In the genomic region with DNA sequence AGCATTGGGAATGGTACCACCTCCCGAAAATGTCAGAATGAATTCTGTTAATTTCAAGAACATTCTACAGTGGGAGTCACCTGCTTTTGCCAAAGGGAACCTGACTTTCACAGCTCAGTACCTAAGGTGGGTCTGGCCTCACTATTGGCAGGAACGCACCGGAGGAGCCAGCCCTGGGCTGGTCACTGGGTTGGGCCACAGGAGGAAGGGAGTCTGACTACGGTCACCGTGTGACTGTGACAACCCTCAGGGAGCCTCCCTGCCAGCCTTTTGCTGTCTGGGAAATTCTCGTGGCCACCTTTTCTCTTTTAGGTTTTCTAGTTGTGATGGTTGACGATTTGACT, we compare ENCODE assay signal across 1 cellular context.
TF ChIP-seq lines count a peak whose summit lies in the region.

No MANE protein-coding gene starts in this region.

TF ChIP-seq in SK-N-SH, 30 proteins besides CTCF, POLR2A, EP300 and RAD21 (continued from another document):
- TF ChIP-seq, protein P1, sequence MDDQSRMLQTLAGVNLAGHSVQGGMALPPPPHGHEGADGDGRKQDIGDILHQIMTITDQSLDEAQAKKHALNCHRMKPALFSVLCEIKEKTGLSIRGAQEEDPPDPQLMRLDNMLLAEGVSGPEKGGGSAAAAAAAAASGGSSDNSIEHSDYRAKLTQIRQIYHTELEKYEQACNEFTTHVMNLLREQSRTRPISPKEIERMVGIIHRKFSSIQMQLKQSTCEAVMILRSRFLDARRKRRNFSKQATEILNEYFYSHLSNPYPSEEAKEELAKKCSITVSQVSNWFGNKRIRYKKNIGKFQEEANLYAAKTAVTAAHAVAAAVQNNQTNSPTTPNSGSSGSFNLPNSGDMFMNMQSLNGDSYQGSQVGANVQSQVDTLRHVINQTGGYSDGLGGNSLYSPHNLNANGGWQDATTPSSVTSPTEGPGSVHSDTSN (IDR thresholded peaks at IDR 0.05), result no peak
